In genomic region chr7:79182283-79182682, GRCh38 we compare ENCODE assay signal across 10 cellular contexts.
A peak's percentile ranks its signal among the peaks of the same experiment; 100 is the strongest.
DNase-seq lines count a peak whose midpoint lies in the region; ATAC-seq lines count a peak whose summit lies in the region.
"Had no signal": no experiment of that assay in that cellular context is flagged by ENCODE, and none has a peak within 500 bp of the region (broad histone marks: within the 10 kb centered on the region; RNA-seq: fewer than 3 reads in every experiment).

No MANE protein-coding gene starts in this region.

- ATAC-seq in GM19395 (IDR thresholded peaks at IDR 0.05; ENCODE audit: unreplicated experiment) (no peak), GM19452 (IDR thresholded peaks at IDR 0.05; ENCODE audit: unreplicated experiment) (no peak)

- DNase-seq in DMS79 treated with DMSO at 0.1 percent for 48 hours (lab: John Stamatoyannopoulos, UW) (peak; percentile 12), DMS79 (lab: John Stamatoyannopoulos, UW) (no peak), astrocyte of the hippocampus (ENCODE audit: low read depth, low spot score) (peak; percentile 58), glomerular visceral epithelial cell (ENCODE audit: extremely low spot score) (peak; percentile 56), stromal cell of bone marrow (ENCODE audit: low read depth) (peak; percentile 33), LoVo (ENCODE audit: low spot score) (no peak)
- DNase-seq: activated naive CD4-positive, alpha-beta T cell; NCI-H1092 had no signal

Comparison
In these comparisons a context has a peak if more than half of its experiments do, and no peak if none do; other contexts are left out.
1. DNase-seq: peak in DMS79 treated with DMSO at 0.1 percent for 48 hours (single experiment), astrocyte of the hippocampus (single experiment), glomerular visceral epithelial cell (single experiment) and stromal cell of bone marrow (single experiment); none in DMS79 (single experiment) and LoVo (single experiment).